In the genomic region with DNA sequence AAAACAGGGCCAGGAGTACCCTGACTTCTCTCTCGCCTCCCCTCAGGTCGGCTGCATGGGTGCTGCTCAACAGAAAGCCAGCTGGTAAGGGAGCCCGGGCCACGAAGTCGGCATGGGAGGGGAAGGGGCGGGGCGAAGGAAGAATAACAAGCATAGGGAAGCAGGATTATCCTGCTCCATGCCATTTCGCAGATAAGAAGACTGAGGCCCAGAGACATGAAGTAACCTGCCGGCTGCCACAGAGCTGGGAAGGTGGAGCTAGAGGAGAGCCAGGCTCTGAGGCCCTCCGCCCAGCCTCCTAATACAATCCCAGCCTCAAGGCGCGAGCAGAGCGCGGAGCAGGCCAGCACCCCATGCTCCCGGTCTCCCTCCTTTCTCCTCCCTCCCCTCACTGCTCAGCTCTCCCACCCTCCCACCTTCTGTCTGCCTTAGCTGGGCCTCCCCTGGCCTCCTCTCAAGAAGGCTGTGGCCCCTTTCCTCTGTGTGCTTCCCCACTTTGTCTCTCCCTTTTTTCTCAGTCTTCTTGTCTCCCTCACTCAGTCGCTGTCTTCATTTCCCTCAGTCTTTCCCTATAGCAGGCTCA, we compare ENCODE assay signal across 1 cellular context.
TF ChIP-seq lines count a peak whose summit lies in the region.

No MANE protein-coding gene starts in this region.

TF ChIP-seq in K562, 482 proteins besides CTCF, POLR2A, EP300 and RAD21 (continued from another document and continues in another):
- TF ChIP-seq, protein P1, sequence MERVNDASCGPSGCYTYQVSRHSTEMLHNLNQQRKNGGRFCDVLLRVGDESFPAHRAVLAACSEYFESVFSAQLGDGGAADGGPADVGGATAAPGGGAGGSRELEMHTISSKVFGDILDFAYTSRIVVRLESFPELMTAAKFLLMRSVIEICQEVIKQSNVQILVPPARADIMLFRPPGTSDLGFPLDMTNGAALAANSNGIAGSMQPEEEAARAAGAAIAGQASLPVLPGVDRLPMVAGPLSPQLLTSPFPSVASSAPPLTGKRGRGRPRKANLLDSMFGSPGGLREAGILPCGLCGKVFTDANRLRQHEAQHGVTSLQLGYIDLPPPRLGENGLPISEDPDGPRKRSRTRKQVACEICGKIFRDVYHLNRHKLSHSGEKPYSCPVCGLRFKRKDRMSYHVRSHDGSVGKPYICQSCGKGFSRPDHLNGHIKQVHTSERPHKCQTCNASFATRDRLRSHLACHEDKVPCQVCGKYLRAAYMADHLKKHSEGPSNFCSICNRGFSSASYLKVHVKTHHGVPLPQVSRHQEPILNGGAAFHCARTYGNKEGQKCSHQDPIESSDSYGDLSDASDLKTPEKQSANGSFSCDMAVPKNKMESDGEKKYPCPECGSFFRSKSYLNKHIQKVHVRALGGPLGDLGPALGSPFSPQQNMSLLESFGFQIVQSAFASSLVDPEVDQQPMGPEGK (CRISPR knock-in tag; IDR thresholded peaks at IDR 0.05; ENCODE audit: borderline replicate concordance) = no peak
- TF ChIP-seq ZNF133 (CRISPR knock-in tag; IDR thresholded peaks at IDR 0.05) (no peak), CXXC5 (CRISPR knock-in tag; IDR thresholded peaks at IDR 0.05) (no peak), ZFP36 (IDR thresholded peaks at IDR 0.05; ENCODE audit: low read depth, low read length, partially characterized antibody) (peak; percentile 41), SIX5 (IDR thresholded peaks at IDR 0.05; ENCODE audit: borderline replicate concordance in 1 of 2, insufficient read depth in 1 of 2, low read depth in 1 of 2, low read length in 2 of 2) (no peak), SNRNP70 (optimal IDR thresholded peaks at IDR 0.05; ENCODE audit: low read depth, low read length) (no peak), ADNP (tag; IDR thresholded peaks at IDR 0.05) (peak; percentile 81), NCOA2 (IDR thresholded peaks at IDR 0.05; ENCODE audit: partially characterized antibody in 2 of 2) (no peak), MYNN (IDR thresholded peaks at IDR 0.05) (no peak), MYNN (CRISPR knock-in tag; IDR thresholded peaks at IDR 0.05) (no peak), HDAC6 (IDR thresholded peaks at IDR 0.05; ENCODE audit: low read depth, low read length) (no peak), PHB2 (IDR thresholded peaks at IDR 0.05; ENCODE audit: low read depth) (no peak), ZNF232 (CRISPR knock-in tag; IDR thresholded peaks at IDR 0.05) (no peak), ARID2 (IDR thresholded peaks at IDR 0.05) (peak; percentile 62; the same call in 1 of the 2 replicates), ZNF444 (CRISPR knock-in tag; IDR thresholded peaks at IDR 0.05) (no peak), BCOR (IDR thresholded peaks at IDR 0.05) (peak; percentile 95), TAF1 (IDR thresholded peaks at IDR 0.05; ENCODE audit: control insufficient read depth, extremely low read depth, insufficient read depth, low read length, severe bottlenecking) (no peak), SMARCE1 (IDR thresholded peaks at IDR 0.05) (peak; percentile 55; the same call in 1 of the 2 replicates), PTBP1 (IDR thresholded peaks at IDR 0.05; ENCODE audit: low read depth, low read length) (0 out of 2 replicates have a peak, but pooled peaks have one; percentile 53), ZNF23 (CRISPR knock-in tag; IDR thresholded peaks at IDR 0.05) (no peak), RBM39 (optimal IDR thresholded peaks at IDR 0.05; ENCODE audit: low read depth, low read length) (peak; percentile 22), RB1 (IDR thresholded peaks at IDR 0.05; ENCODE audit: low read depth) (no peak), LCOR (CRISPR knock-in tag; IDR thresholded peaks at IDR 0.05) (no peak), KDM2B (CRISPR knock-in tag; IDR thresholded peaks at IDR 0.05) (no peak), NFATC3 (IDR thresholded peaks at IDR 0.05) (no peak), RBM25 (IDR thresholded peaks at IDR 0.05; ENCODE audit: low read depth, low read length, severe bottlenecking) (peak; percentile 84), THRAP3 (IDR thresholded peaks at IDR 0.05; ENCODE audit: borderline replicate concordance) (no peak), FOXA3 (CRISPR knock-in tag; conservative IDR thresholded peaks at IDR 0.05 in 1 of 2, IDR thresholded peaks at IDR 0.05 in 1 of 2) (peak in 1 of 2 experiments; percentile 55; a peak in 1 of 4 replicates), ZNF561 (CRISPR knock-in tag; conservative IDR thresholded peaks at IDR 0.05) (no peak)
- TF ChIP-seq, protein P2, sequence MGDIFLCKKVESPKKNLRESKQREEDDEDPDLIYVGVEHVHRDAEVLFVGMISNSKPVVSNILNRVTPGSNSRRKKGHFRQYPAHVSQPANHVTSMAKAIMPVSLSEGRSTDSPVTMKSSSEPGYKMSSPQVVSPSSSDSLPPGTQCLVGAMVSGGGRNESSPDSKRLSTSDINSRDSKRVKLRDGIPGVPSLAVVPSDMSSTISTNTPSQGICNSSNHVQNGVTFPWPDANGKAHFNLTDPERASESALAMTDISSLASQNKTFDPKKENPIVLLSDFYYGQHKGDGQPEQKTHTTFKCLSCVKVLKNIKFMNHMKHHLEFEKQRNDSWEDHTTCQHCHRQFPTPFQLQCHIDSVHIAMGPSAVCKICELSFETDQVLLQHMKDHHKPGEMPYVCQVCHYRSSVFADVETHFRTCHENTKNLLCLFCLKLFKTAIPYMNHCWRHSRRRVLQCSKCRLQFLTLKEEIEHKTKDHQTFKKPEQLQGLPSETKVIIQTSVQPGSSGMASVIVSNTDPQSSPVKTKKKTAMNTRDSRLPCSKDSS (IDR thresholded peaks at IDR 0.05; ENCODE audit: low read depth, partially characterized antibody) = peak; percentile 32
- TF ChIP-seq, protein P3, sequence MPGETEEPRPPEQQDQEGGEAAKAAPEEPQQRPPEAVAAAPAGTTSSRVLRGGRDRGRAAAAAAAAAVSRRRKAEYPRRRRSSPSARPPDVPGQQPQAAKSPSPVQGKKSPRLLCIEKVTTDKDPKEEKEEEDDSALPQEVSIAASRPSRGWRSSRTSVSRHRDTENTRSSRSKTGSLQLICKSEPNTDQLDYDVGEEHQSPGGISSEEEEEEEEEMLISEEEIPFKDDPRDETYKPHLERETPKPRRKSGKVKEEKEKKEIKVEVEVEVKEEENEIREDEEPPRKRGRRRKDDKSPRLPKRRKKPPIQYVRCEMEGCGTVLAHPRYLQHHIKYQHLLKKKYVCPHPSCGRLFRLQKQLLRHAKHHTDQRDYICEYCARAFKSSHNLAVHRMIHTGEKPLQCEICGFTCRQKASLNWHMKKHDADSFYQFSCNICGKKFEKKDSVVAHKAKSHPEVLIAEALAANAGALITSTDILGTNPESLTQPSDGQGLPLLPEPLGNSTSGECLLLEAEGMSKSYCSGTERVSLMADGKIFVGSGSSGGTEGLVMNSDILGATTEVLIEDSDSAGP (CRISPR knock-in tag; IDR thresholded peaks at IDR 0.05) = no peak
- TF ChIP-seq, protein P4, sequence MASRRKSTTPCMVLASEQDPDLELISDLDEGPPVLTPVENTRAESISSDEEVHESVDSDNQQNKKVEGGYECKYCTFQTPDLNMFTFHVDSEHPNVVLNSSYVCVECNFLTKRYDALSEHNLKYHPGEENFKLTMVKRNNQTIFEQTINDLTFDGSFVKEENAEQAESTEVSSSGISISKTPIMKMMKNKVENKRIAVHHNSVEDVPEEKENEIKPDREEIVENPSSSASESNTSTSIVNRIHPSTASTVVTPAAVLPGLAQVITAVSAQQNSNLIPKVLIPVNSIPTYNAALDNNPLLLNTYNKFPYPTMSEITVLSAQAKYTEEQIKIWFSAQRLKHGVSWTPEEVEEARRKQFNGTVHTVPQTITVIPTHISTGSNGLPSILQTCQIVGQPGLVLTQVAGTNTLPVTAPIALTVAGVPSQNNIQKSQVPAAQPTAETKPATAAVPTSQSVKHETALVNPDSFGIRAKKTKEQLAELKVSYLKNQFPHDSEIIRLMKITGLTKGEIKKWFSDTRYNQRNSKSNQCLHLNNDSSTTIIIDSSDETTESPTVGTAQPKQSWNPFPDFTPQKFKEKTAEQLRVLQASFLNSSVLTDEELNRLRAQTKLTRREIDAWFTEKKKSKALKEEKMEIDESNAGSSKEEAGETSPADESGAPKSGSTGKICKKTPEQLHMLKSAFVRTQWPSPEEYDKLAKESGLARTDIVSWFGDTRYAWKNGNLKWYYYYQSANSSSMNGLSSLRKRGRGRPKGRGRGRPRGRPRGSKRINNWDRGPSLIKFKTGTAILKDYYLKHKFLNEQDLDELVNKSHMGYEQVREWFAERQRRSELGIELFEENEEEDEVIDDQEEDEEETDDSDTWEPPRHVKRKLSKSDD (conservative IDR thresholded peaks at IDR 0.05; ENCODE audit: low read length) = no peak
- TF ChIP-seq, protein P5, sequence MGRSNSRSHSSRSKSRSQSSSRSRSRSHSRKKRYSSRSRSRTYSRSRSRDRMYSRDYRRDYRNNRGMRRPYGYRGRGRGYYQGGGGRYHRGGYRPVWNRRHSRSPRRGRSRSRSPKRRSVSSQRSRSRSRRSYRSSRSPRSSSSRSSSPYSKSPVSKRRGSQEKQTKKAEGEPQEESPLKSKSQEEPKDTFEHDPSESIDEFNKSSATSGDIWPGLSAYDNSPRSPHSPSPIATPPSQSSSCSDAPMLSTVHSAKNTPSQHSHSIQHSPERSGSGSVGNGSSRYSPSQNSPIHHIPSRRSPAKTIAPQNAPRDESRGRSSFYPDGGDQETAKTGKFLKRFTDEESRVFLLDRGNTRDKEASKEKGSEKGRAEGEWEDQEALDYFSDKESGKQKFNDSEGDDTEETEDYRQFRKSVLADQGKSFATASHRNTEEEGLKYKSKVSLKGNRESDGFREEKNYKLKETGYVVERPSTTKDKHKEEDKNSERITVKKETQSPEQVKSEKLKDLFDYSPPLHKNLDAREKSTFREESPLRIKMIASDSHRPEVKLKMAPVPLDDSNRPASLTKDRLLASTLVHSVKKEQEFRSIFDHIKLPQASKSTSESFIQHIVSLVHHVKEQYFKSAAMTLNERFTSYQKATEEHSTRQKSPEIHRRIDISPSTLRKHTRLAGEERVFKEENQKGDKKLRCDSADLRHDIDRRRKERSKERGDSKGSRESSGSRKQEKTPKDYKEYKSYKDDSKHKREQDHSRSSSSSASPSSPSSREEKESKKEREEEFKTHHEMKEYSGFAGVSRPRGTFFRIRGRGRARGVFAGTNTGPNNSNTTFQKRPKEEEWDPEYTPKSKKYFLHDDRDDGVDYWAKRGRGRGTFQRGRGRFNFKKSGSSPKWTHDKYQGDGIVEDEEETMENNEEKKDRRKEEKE (IDR thresholded peaks at IDR 0.05; ENCODE audit: borderline replicate concordance in 1 of 2, control insufficient read depth in 1 of 2, low read depth in 2 of 2, low read length in 1 of 2) = 0 out of 4 replicates have a peak, but pooled peaks of 1 of the 2 experiments have one; percentile 29
- TF ChIP-seq, protein P6, sequence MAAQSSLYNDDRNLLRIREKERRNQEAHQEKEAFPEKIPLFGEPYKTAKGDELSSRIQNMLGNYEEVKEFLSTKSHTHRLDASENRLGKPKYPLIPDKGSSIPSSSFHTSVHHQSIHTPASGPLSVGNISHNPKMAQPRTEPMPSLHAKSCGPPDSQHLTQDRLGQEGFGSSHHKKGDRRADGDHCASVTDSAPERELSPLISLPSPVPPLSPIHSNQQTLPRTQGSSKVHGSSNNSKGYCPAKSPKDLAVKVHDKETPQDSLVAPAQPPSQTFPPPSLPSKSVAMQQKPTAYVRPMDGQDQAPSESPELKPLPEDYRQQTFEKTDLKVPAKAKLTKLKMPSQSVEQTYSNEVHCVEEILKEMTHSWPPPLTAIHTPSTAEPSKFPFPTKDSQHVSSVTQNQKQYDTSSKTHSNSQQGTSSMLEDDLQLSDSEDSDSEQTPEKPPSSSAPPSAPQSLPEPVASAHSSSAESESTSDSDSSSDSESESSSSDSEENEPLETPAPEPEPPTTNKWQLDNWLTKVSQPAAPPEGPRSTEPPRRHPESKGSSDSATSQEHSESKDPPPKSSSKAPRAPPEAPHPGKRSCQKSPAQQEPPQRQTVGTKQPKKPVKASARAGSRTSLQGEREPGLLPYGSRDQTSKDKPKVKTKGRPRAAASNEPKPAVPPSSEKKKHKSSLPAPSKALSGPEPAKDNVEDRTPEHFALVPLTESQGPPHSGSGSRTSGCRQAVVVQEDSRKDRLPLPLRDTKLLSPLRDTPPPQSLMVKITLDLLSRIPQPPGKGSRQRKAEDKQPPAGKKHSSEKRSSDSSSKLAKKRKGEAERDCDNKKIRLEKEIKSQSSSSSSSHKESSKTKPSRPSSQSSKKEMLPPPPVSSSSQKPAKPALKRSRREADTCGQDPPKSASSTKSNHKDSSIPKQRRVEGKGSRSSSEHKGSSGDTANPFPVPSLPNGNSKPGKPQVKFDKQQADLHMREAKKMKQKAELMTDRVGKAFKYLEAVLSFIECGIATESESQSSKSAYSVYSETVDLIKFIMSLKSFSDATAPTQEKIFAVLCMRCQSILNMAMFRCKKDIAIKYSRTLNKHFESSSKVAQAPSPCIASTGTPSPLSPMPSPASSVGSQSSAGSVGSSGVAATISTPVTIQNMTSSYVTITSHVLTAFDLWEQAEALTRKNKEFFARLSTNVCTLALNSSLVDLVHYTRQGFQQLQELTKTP (IDR thresholded peaks at IDR 0.05; ENCODE audit: low read depth in 1 of 2, partially characterized antibody in 2 of 2) = no peak
- TF ChIP-seq, protein P7, sequence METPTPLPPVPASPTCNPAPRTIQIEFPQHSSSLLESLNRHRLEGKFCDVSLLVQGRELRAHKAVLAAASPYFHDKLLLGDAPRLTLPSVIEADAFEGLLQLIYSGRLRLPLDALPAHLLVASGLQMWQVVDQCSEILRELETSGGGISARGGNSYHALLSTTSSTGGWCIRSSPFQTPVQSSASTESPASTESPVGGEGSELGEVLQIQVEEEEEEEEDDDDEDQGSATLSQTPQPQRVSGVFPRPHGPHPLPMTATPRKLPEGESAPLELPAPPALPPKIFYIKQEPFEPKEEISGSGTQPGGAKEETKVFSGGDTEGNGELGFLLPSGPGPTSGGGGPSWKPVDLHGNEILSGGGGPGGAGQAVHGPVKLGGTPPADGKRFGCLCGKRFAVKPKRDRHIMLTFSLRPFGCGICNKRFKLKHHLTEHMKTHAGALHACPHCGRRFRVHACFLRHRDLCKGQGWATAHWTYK (CRISPR knock-in tag; IDR thresholded peaks at IDR 0.05) = no peak
